Comparison of ENCODE assay signal across 16 cellular contexts in the genomic region with DNA sequence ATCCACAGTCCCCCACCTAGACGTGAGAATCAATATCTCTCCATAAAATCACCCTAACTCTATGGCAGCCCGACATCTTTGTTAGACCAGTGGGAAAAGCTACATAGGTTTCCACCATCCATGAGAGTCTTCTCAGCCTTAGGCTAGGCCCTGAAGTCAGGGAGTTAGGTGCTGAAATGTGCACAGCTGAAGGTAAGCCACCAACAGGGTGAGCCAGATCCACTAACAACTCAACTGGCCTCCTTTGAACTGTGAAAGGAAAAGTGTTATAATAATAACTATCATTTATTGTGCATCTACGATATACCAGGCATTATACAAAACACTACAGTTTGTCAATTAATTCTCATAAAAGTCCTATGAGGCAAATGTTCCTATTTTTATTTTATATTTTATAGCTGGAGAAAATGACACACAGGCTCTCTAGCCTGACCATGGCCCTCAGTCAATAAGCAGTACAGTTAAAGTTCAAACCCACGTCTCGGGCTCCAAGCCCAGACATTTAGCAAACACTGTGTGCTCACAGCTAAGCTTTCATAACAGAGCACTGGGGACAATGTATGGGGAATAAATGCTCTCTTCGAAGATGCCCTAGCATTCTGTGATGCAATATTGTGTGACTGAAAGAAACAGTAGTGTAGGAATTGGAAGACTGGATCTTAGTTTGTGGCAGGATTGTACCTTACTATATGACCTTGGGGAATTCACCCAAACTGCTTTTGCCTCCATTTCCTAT. TPM values are rescaled to one million over a fixed set of nuclear protein-coding genes. Genes with fewer than 3 reads are reported as not detected.
"Had no signal": no experiment of that assay in that cellular context is flagged by ENCODE, and none has a peak within 500 bp of the region (broad histone marks: within the 10 kb centered on the region; RNA-seq: fewer than 3 reads in every experiment).

No MANE protein-coding gene starts in this region.

- ATAC-seq: foreskin keratinocyte; stimulated activated memory B cell treated with anti-CD40 and anti-IgM and Interleukin-4, amounts not matched to agents 10 μg/mL and 1 μg/mL and 100 μg/mL, for 72 hours had no signal

- H3K4me1 Mint-ChIP-seq: activated naive CD4-positive, alpha-beta T cell treated with anti-CD3 and anti-CD28 coated beads, Interleukin-2, amount 10 ng/mL, durations not matched to agents 7 days and 5 days; naive B cell had no signal

- FAIRE-seq: astrocyte, bronchial epithelial cell had no signal

- H3K4me3 Mint-ChIP-seq: activated naive CD4-positive, alpha-beta T cell treated with anti-CD3 and anti-CD28 coated beads, Interleukin-2, amount 10 ng/mL, durations not matched to agents 7 days and 5 days; naive B cell; stimulated activated memory B cell treated with anti-CD40 and anti-IgM and Interleukin-4, amounts not matched to agents 10 μg/mL and 1 μg/mL and 100 μg/mL, for 72 hours had no signal

- DNase-seq: activated CD4-positive, alpha-beta T cell treated with anti-CD3 and anti-CD28 coated beads, Interleukin-2, amount 50 U/mL, for 48 hours; activated naive CD4-positive, alpha-beta T cell treated with anti-CD3 and anti-CD28 coated beads, Interleukin-2, amount 10 ng/mL, durations not matched to agents 7 days and 5 days; foreskin keratinocyte; glutamatergic neuron; midbrain; naive B cell; stimulated activated CD4-positive, alpha-beta T cell treated with anti-CD3 and anti-CD28 coated beads, Interleukin-2, amount 100 ng/mL, for 48 hours; substantia nigra had no signal

- H3K36me3 ChIP-seq: tibial nerve had no signal

- H3K4me1 ChIP-seq: foreskin keratinocyte had no signal

- H3K27ac Mint-ChIP-seq: activated naive CD4-positive, alpha-beta T cell treated with anti-CD3 and anti-CD28 coated beads, Interleukin-2, amount 10 ng/mL, durations not matched to agents 7 days and 5 days; activated T-helper 2 cell treated with anti-CD3 and anti-CD28 coated beads, Interferon-gamma antibody, Interleukin-2, Interleukin-4, amounts not matched to agents 10 μg/mL and 5 μg/mL and 100 μg/mL, durations not matched to agents 14 hours and 24 hours and 36 hours; stimulated activated memory B cell treated with anti-CD40 and anti-IgM and Interleukin-4, amounts not matched to agents 10 μg/mL and 1 μg/mL and 100 μg/mL, for 72 hours had no signal

- H3K36me3 Mint-ChIP-seq: activated naive CD4-positive, alpha-beta T cell treated with anti-CD3 and anti-CD28 coated beads, Interleukin-2, amount 10 ng/mL, durations not matched to agents 7 days and 5 days; stimulated activated memory B cell treated with anti-CD40 and anti-IgM and Interleukin-4, amounts not matched to agents 10 μg/mL and 1 μg/mL and 100 μg/mL, for 72 hours had no signal

- H3K27ac ChIP-seq: foreskin keratinocyte had no signal

- H3K4me3 ChIP-seq: lung, tibial nerve had no signal

- H3K27me3 ChIP-seq: foreskin keratinocyte, tibial nerve had no signal

RNA-seq across cellular contexts. Expression of gene CYP27C1, which starts 11.2 kb away (rescaled TPM):
- total RNA-seq: activated T-helper 2 cell treated with anti-CD3 and anti-CD28 coated beads, Interferon-gamma antibody, Interleukin-2, Interleukin-4, amounts not matched to agents 10 μg/mL and 5 μg/mL and 100 μg/mL, durations not matched to agents 14 hours and 24 hours and 36 hours; dermis microvascular lymphatic vessel endothelial cell; T-helper 1 cell treated with Interleukin-12 subunit alpha and Interleukin-12 subunit beta and Interleukin-4 antibody, amounts not matched to agents 30 ng/mL and 1 ng/mL, for 36 hours had no signal
